In the genomic region with DNA sequence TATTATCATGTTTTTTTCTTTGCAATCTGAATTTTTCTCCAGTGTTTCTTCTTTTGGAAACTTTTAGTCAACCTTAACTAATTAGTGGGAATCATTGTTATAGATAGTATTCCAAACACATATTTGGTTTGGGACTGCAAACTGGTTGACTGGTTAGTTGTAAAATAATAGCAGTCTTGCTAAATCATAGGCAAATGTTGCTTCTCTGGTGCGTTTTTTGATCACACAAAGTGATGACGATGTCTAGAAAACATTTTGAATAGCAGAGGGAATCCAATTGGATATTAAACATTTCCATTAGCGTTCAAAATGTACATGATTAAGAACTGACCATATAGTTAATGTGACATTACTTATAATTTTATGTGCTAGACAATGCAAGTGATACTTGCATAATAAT, we compare ENCODE assay signal across 16 cellular contexts. TPM values are rescaled to one million over a fixed set of nuclear protein-coding genes. Genes with fewer than 3 reads are reported as not detected.
DNase-seq lines count a peak whose midpoint lies in the region; ATAC-seq and TF ChIP-seq lines count a peak whose summit lies in the region.
"Had no signal": no experiment of that assay in that cellular context is flagged by ENCODE, and none has a peak within 500 bp of the region (broad histone marks: within the 10 kb centered on the region; RNA-seq: fewer than 3 reads in every experiment).

No MANE protein-coding gene starts in this region.

- no peak for TF ChIP-seq CTCF in heart right ventricle (IDR thresholded peaks at IDR 0.05)
- no peak for TF ChIP-seq CTCF in choroid plexus epithelial cell (conservative IDR thresholded peaks at IDR 0.05; ENCODE audit: low read depth, low read length)
- no peak for TF ChIP-seq CTCF in neural crest cell (conservative IDR thresholded peaks at IDR 0.05)
- TF ChIP-seq CTCF in lower lobe of right lung (IDR thresholded peaks at IDR 0.05) = no peak

- H3K4me3 Mint-ChIP-seq in neural crest cell = peak overlapping the region; percentile 33
- H3K4me3 Mint-ChIP-seq: T-helper 2 cell treated with Interferon-gamma antibody and Interleukin-4, amounts not matched to agents 5 μg/mL and 100 μg/mL, for 36 hours had no signal

- intact Hi-C loops in heart right ventricle (cut with DNase I) (loop anchor here in 4 of 10 donors (5.0 to 10.0 kb wide), 4 partner anchors 38 to 106 kb away; partner anchors contain the start of gene GIPC2 (in 1 of the 4)), Right ventricle myocardium inferior (cut with DNase I) (no loop called here), lower lobe of right lung (cut with DNase I) (no loop called here)

- H3K27ac ChIP-seq in heart right ventricle = peak overlapping the region in 4 of 10 donors; percentile 6 to 54 (median 22)
- no peak overlapping the region for H3K27ac ChIP-seq in lower lobe of right lung

- ATAC-seq in heart right ventricle (no peak), Right ventricle myocardium inferior (no peak), lower lobe of right lung (no peak), GM21515 (IDR thresholded peaks at IDR 0.05; ENCODE audit: unreplicated experiment) (no peak), GM18519 (IDR thresholded peaks at IDR 0.05; ENCODE audit: low FRiP score, unreplicated experiment) (no peak)
- ATAC-seq: activated CD4-positive, CD25-positive, alpha-beta regulatory T cell treated with anti-CD3 and anti-CD28 coated beads, Interleukin-2, amount 50 U/mL, for 24 hours; HCT116 had no signal

- no peaks in the 10 kb centered on the region for H3K9me3 ChIP-seq in heart right ventricle
- no peaks in the 10 kb centered on the region for H3K9me3 ChIP-seq in lower lobe of right lung
- H3K9me3 ChIP-seq: Caco-2, transverse colon had no signal

- no peaks in the 10 kb centered on the region for H3K27me3 ChIP-seq in heart right ventricle
- no peaks in the 10 kb centered on the region for H3K27me3 ChIP-seq in lower lobe of right lung (ENCODE audit: low read depth)
- H3K27me3 ChIP-seq: transverse colon had no signal

- peaks cover 4% of the 10 kb centered on the region for H3K36me3 Mint-ChIP-seq in neural crest cell (ENCODE audit: low read depth)

- peaks cover 0 to 16% (median 10%) of the 10 kb centered on the region in 9 donors for H3K36me3 ChIP-seq in heart right ventricle
- H3K36me3 ChIP-seq in lower lobe of right lung = peaks cover 13% of the 10 kb centered on the region

- H3K4me1 ChIP-seq in heart right ventricle (peaks cover 0 to 54% (median 39%) of the 10 kb centered on the region in 9 donors), lower lobe of right lung (no peaks in the 10 kb centered on the region)
- H3K4me1 ChIP-seq: Caco-2 had no signal

- H3K27me3 Mint-ChIP-seq in neural crest cell (ENCODE audit: low read depth) = peaks cover 2% of the 10 kb centered on the region

- H3K4me3 ChIP-seq in heart right ventricle (peak overlapping the region in 7 of 10 donors; percentile 5 to 74 (median 62)), choroid plexus epithelial cell (ENCODE audit: low read depth, low read length) (peak overlapping the region; percentile 65), lower lobe of right lung (no peak overlapping the region)

- no peaks in the 10 kb centered on the region for H3K9me3 Mint-ChIP-seq in neural crest cell
- H3K9me3 Mint-ChIP-seq: T-helper 2 cell treated with Interferon-gamma antibody and Interleukin-4, amounts not matched to agents 5 μg/mL and 100 μg/mL, for 36 hours had no signal

- H3K4me1 Mint-ChIP-seq in neural crest cell = peaks cover 23% of the 10 kb centered on the region

- H3K27ac Mint-ChIP-seq in neural crest cell (ENCODE audit: unreplicated experiment) = no peak overlapping the region
- H3K27ac Mint-ChIP-seq: T-helper 2 cell treated with Interferon-gamma antibody and Interleukin-4, amounts not matched to agents 5 μg/mL and 100 μg/mL, for 36 hours had no signal

- DNase-seq in heart right ventricle (no peak), Right ventricle myocardium inferior (ENCODE audit: missing footprints) (no peak), choroid plexus epithelial cell (ENCODE audit: low read depth) (no peak), neural crest cell (ENCODE audit: low read depth, low spot score) (no peak), lower lobe of right lung (no peak)
- DNase-seq in activated effector memory CD4-positive, alpha-beta T cell treated with anti-CD3 and anti-CD28 coated beads, Interleukin-2, amount 50 U/mL, for 16 hours = no peak
- DNase-seq: activated gamma-delta T cell; Caco-2; NCI-H1105; stimulated activated CD4-positive, alpha-beta T cell treated with anti-CD3 and anti-CD28 coated beads, Interleukin-4, amount 100 ng/mL, for 24 hours; transverse colon had no signal

- 68 to 75% methylated on average over 3 of the region's 3 CpGs for WGBS in heart right ventricle, 2 donors

RNA-seq across cellular contexts. Expression of gene DNAJB4, which starts 4.5 kb away (rescaled TPM):
- total RNA-seq in heart right ventricle (100 to 1,000 TPM in 6 of 10 donors, 10 to 100 TPM in 4; 72.4 to 178 (median 141) TPM), Right ventricle myocardium inferior (88.0 TPM), neural crest cell (17.3 and 23.2 TPM in 2 replicates), lower lobe of right lung (29.0 TPM)
- 10 to 100 TPM; 38.5 to 58.8 TPM for polyA plus RNA-seq in heart right ventricle

RNA-seq across cellular contexts. Expression of gene FUBP1, which starts 30.4 kb away (rescaled TPM):
- total RNA-seq in heart right ventricle (10 to 100 TPM; 54.1 to 77.6 (median 72.1) TPM), Right ventricle myocardium inferior (48.9 TPM), neural crest cell (318 and 328 TPM in 2 replicates), lower lobe of right lung (96.6 TPM)
- polyA plus RNA-seq in heart right ventricle = 10 to 100 TPM; 27.8 to 36.4 TPM

RNA-seq across cellular contexts. Expression of gene GIPC2, which starts 36.5 kb away (rescaled TPM):
- total RNA-seq in heart right ventricle = 1 to 10 TPM; 1.3 to 7.4 (median 3.7) TPM
- 1 to 10 TPM; 1.8 to 2.9 TPM for polyA plus RNA-seq in heart right ventricle
- total RNA-seq in Right ventricle myocardium inferior = 2.5 TPM
- total RNA-seq in neural crest cell = not detected in 2 replicates
- 2.9 TPM for total RNA-seq in lower lobe of right lung
